Comparison of ENCODE assay signal across 8 cellular contexts in the genomic region with DNA sequence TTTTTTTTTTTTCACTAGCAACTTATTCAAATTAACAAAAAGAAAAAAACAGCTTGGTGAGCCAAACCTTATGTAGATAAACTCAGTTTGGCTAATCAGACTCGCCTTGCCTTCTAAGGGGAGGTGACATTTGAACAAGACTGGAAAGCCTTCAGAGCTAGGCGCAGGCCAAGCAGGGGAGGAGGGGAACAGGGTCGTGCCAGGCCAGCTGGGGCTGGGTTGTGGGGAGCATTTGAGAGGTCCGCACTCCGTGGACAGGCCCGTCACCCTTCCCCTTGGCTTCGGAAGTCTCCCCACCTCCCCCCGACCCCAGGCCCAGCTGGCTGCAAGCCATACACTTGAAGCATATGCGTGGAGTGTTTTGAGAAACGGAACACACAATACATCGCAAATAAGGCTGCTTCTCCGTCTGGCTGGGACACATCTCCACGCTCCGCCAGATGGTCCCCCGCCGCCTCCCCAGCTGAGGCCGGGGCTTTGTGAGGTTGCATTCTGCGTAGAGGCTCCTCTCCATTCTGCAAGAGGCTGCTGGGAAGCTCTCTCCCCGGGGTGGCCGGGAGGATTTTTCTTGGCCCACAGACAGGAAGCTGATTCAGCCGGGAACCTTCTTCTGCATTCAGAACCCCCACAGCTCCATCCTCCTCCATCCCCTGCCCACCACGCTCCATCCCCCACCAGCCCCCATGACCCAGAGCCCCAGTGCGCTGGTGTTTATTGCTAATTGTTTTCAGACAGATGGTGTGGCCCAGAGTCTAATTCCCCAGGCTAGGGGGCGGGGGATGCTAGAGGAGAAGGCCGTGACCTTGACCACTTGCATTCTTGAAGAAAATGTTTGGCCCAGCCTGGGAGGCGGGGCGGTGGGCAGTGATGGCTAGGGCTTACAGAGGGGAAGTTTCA.
A peak's percentile ranks its signal among the peaks of the same experiment; 100 is the strongest.
DNase-seq lines count a peak whose midpoint lies in the region; ATAC-seq and TF ChIP-seq lines count a peak whose summit lies in the region.

No MANE protein-coding gene starts in this region.

- H3K4me3 ChIP-seq in BE2C (ENCODE audit: low read depth, low read length) (peak overlapping the region; percentile 1; the same call in 1 of the 2 replicates), iPS-20b (ENCODE audit: low read length) (peak overlapping the region; percentile 15; the same call in 1 of the 2 replicates), stomach (peak overlapping the region in 3 of 4 donors; percentile 9 to 30 (median 20))

- H3K27ac ChIP-seq in iPS-20b (ENCODE audit: low read length) (no peak overlapping the region), stomach (peak overlapping the region; percentile 57 to 87 (median 82))

- DNase-seq in BE2C, result peak; percentile 72
- DNase-seq in NCI-H1105 treated with DMSO at 0.1 percent for 48 hours (lab: John Stamatoyannopoulos, UW), result peak; percentile 57
- DNase-seq in astrocyte of the hippocampus (ENCODE audit: low read depth, low spot score), result peak; percentile 95
- DNase-seq in stomach, result peak; percentile 47
- DNase-seq in GM19238 (ENCODE audit: insufficient read length, low spot score), result no peak

- no peak for TF ChIP-seq CTCF in BE2C (IDR thresholded peaks at IDR 0.05; ENCODE audit: low read depth, low read length)
- no peak for TF ChIP-seq CTCF in stomach (IDR thresholded peaks at IDR 0.05)

- H3K36me3 ChIP-seq in BE2C, result no peaks in the 10 kb centered on the region
- no peaks in the 10 kb centered on the region for H3K36me3 ChIP-seq in iPS-20b (ENCODE audit: insufficient read depth, low read depth, low read length)
- no peaks in the 10 kb centered on the region for H3K36me3 ChIP-seq in stomach

- peaks cover 14% of the 10 kb centered on the region for H3K4me1 ChIP-seq in BE2C
- H3K4me1 ChIP-seq in iPS-20b (ENCODE audit: insufficient read depth, low read length), result peaks cover 12% of the 10 kb centered on the region; the same call in 1 of the 2 replicates
- H3K4me1 ChIP-seq in stomach, result peaks cover 17 to 35% (median 24%) of the 10 kb centered on the region in 4 donors

- peak overlapping the region; percentile 13; the same call in 1 of the 2 replicates for H3K9ac ChIP-seq in iPS-20b (ENCODE audit: low read depth, low read length)

- H3K9me3 ChIP-seq in BE2C (no peaks in the 10 kb centered on the region), iPS-20b (ENCODE audit: insufficient read depth, low read depth, low read length) (no peaks in the 10 kb centered on the region), stomach (no peaks in the 10 kb centered on the region)

- ATAC-seq in HG02571 (IDR thresholded peaks at IDR 0.05; ENCODE audit: unreplicated experiment) (no peak), GM21447 (IDR thresholded peaks at IDR 0.05; ENCODE audit: unreplicated experiment) (no peak)

- intact Hi-C loops in stomach (cut with DNase I; ENCODE audit: low total_unique reads), result no loop called here

- no peaks in the 10 kb centered on the region for H3K27me3 ChIP-seq in BE2C
- no peaks in the 10 kb centered on the region for H3K27me3 ChIP-seq in iPS-20b (ENCODE audit: insufficient read depth, low read length)
- H3K27me3 ChIP-seq in stomach, result no peaks in the 10 kb centered on the region

- no peak for TF ChIP-seq EP300 in stomach (IDR thresholded peaks at IDR 0.05)

- WGBS in stomach, 5 donors, result 15 to 28% (median 22%) methylated on average over 26 to 27 of the region's 27 CpGs

- TF ChIP-seq POLR2A in stomach (IDR thresholded peaks at IDR 0.05), result no peak
